ENCODE assay signal across 8 cellular contexts in genomic region chr4:107034982-107035710, GRCh38. TPM values are rescaled to one million over a fixed set of nuclear protein-coding genes. Genes with fewer than 3 reads are reported as not detected.
DNase-seq lines count a peak whose midpoint lies in the region; ATAC-seq and TF ChIP-seq lines count a peak whose summit lies in the region.

No MANE protein-coding gene starts in this region.

- H3K4ac ChIP-seq in mesenchymal stem cell (ENCODE audit: low read depth in 1 of 2, low read length in 2 of 2): no peak overlapping the region

- peak overlapping the region; percentile 13 for H4K8ac ChIP-seq in mesenchymal stem cell (ENCODE audit: low read length)

- TF ChIP-seq CTCF in chondrocyte (IDR thresholded peaks at IDR 0.05): no peak

- H3K4me2 ChIP-seq in mesenchymal stem cell (ENCODE audit: low read length, poor library complexity, severe bottlenecking): peak overlapping the region; percentile 89

- H3K18ac ChIP-seq in mesenchymal stem cell (ENCODE audit: low read depth in 1 of 2, low read length in 2 of 2): no peak overlapping the region

- no peak overlapping the region for H2AK5ac ChIP-seq in mesenchymal stem cell (ENCODE audit: low read length, severe bottlenecking)

- no peak overlapping the region for H4K91ac ChIP-seq in mesenchymal stem cell (ENCODE audit: low read length)

- H3K36me3 Mint-ChIP-seq in chondrocyte (ENCODE audit: low read depth): no peaks in the 10 kb centered on the region

- no peak overlapping the region for H3K9ac ChIP-seq in mesenchymal stem cell (ENCODE audit: low read length)

- peak; percentile 10 for DNase-seq in stimulated activated CD4-positive, alpha-beta T cell treated with anti-CD3 and anti-CD28 coated beads, Interleukin-15, amount 100 ng/mL, for 24 hours
- no peak for DNase-seq in stimulated activated CD4-positive, alpha-beta T cell treated with anti-CD3 and anti-CD28 coated beads, Interleukin-2, amount 100 ng/mL, for 48 hours
- DNase-seq in chondrocyte (ENCODE audit: low spot score): peak; percentile 89
- peak; percentile 44 for DNase-seq in mesenchymal stem cell
- no peak for DNase-seq in HT-29 (ENCODE audit: low spot score)
- DNase-seq in middle frontal gyrus (ENCODE audit: extremely low spot score, low spot score): no peak

- H3K27me3 ChIP-seq in mesenchymal stem cell (ENCODE audit: control insufficient read depth in 1 of 2, insufficient read depth in 1 of 2, low read length in 2 of 2): peaks cover 15 to 74% of the 10 kb centered on the region in 2 experiments

- no peak for ATAC-seq in GM19467 (IDR thresholded peaks at IDR 0.05; ENCODE audit: unreplicated experiment)

- no peak overlapping the region for H2BK12ac ChIP-seq in mesenchymal stem cell (ENCODE audit: low read length in 2 of 2)

- peak overlapping the region; percentile 88 for H3K27ac Mint-ChIP-seq in chondrocyte (ENCODE audit: unreplicated experiment)

- no peaks in the 10 kb centered on the region for H3K9me3 ChIP-seq in mesenchymal stem cell (ENCODE audit: control insufficient read depth, low read length)

- no peak overlapping the region for H2BK120ac ChIP-seq in mesenchymal stem cell (ENCODE audit: low read depth, low read length)

- H3K14ac ChIP-seq in mesenchymal stem cell (ENCODE audit: low read length in 2 of 2): no peak overlapping the region

- no peak overlapping the region for H2BK5ac ChIP-seq in mesenchymal stem cell (ENCODE audit: low read depth, low read length, poor library complexity, severe bottlenecking)

- H2BK15ac ChIP-seq in mesenchymal stem cell (ENCODE audit: low read depth, poor library complexity, severe bottlenecking): no peak overlapping the region

- no peaks in the 10 kb centered on the region for H3K27me3 Mint-ChIP-seq in chondrocyte (ENCODE audit: low read depth)

- H3K4me3 Mint-ChIP-seq in chondrocyte (ENCODE audit: unreplicated experiment): peak overlapping the region; percentile 98

- no peaks in the 10 kb centered on the region for H3K79me1 ChIP-seq in mesenchymal stem cell (replicated peaks; ENCODE audit: low read length, poor library complexity, severe bottlenecking)

- H3K9me3 Mint-ChIP-seq in chondrocyte (ENCODE audit: low read depth): no peaks in the 10 kb centered on the region

- H3K4me1 Mint-ChIP-seq in chondrocyte (ENCODE audit: low read depth): peaks cover 60% of the 10 kb centered on the region

- peaks cover 24% of the 10 kb centered on the region for H3K4me1 ChIP-seq in mesenchymal stem cell (ENCODE audit: control insufficient read depth, insufficient read depth, low read depth, low read length)
- no peaks in the 10 kb centered on the region for H3K4me1 ChIP-seq in urinary bladder (ENCODE audit: insufficient read depth)

- 7% methylated on average over 35 of the region's 35 CpGs for WGBS in mesenchymal stem cell
- WGBS in urinary bladder: 3% methylated on average over 35 of the region's 35 CpGs

- H3K27ac ChIP-seq in mesenchymal stem cell (ENCODE audit: low read length, poor library complexity, severe bottlenecking): no peak overlapping the region
- no peak overlapping the region for H3K27ac ChIP-seq in urinary bladder (ENCODE audit: low read depth)

- H2AFZ ChIP-seq in mesenchymal stem cell (ENCODE audit: low read depth, low read length): no peak overlapping the region

- H3K36me3 ChIP-seq in mesenchymal stem cell (ENCODE audit: control insufficient read depth in 1 of 2, insufficient read depth in 2 of 2, low read depth in 1 of 2, low read length in 2 of 2) (no peaks in the 10 kb centered on the region), urinary bladder (ENCODE audit: insufficient read depth) (no peaks in the 10 kb centered on the region)

- H3K4me3 ChIP-seq in mesenchymal stem cell (ENCODE audit: insufficient read depth in 1 of 2, low read depth in 1 of 2, low read length in 2 of 2) (peak overlapping the region; percentile 52 to 81), urinary bladder (ENCODE audit: low read depth, low read length) (peak overlapping the region; percentile 25)

- H3K23ac ChIP-seq in mesenchymal stem cell (ENCODE audit: low read length in 2 of 2): peak overlapping the region in 1 of 2 experiments; percentile 77

RNA-seq across cellular contexts. Expression of gene DKK2, which starts 1.0 kb away (rescaled TPM):
- total RNA-seq in chondrocyte (107 to 259 TPM (median 109 TPM) in 3 replicates), urinary bladder (27.3 TPM)
- 0.10 TPM for polyA plus RNA-seq in mesenchymal stem cell (2013, experiment 1 of 2)
- 0.03 TPM for polyA plus RNA-seq in mesenchymal stem cell (2013, experiment 2 of 2)
- polyA plus RNA-seq in urinary bladder: 0.63 TPM
- not detected in 2 replicates for total RNA-seq in HT-29 (2014; rRNA removed; shearing (Covaris generic))

Comparison
In these comparisons a context has a peak if more than half of its experiments do, and no peak if none do; other contexts are left out.
1. DNase-seq: peak in stimulated activated CD4-positive, alpha-beta T cell treated with anti-CD3 and anti-CD28 coated beads, Interleukin-15, amount 100 ng/mL, for 24 hours (single experiment), chondrocyte (single experiment) and mesenchymal stem cell (single experiment); none in stimulated activated CD4-positive, alpha-beta T cell treated with anti-CD3 and anti-CD28 coated beads, Interleukin-2, amount 100 ng/mL, for 48 hours (0 of 2), HT-29 (single experiment) and middle frontal gyrus (single experiment).
2. RNA of gene DKK2, which starts 1.0 kb away (total RNA-seq): 107 to 259 TPM in chondrocyte and 27.3 TPM in urinary bladder (single experiment); not detected in HT-29; every median in the first group is over 10 times any median in the second.